Comparison of ENCODE assay signal across 10 cellular contexts in the genomic region with DNA sequence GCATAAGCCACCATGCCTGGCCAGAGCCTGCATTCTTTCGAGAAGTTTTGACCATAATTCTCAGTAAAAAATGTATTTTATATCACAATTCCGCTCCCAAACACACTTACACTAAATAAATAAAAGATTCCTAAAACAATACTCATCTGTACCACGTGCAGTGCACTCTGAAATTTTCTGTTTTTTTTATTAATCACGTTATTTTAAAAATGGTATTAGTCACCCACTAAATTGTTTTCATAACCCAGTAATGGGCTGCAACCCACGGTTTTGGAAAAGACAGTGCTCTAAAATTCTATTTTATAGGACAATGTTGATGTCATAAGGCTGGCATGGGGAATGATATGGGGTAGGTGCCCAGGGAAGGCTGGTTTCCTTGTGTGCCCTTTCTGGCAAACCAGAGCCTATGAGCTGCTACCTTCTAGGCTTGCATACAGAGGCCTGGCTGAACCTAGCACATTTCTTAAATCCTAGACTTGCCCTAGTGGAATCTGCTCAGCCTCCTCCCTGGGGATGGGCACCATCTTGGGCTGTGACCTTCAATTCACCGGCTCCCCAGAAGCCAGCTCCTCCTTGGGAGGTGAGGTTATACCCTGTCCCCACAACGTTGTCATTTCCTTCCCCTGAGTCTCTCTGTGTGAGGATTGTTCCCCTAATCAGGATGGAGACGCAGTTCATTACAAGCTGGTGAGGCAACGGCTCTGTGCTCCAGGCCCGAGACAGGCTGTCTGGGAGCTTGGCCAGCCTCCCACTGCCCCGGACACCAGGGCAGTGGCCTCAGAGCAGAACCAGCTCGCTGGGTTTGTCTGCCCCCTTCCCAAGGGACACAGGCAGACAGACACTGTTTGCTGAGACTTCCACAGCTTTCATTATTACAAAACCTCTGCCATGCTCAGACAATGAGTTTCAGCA.
DNase-seq lines count a peak whose midpoint lies in the region; ATAC-seq lines count a peak whose summit lies in the region.
"Had no signal": no experiment of that assay in that cellular context is flagged by ENCODE, and none has a peak within 500 bp of the region (broad histone marks: within the 10 kb centered on the region; RNA-seq: fewer than 3 reads in every experiment).

No MANE protein-coding gene starts in this region.

- no peak for ATAC-seq in GM21619 (IDR thresholded peaks at IDR 0.05; ENCODE audit: unreplicated experiment)
- ATAC-seq in stimulated activated naive CD8-positive, alpha-beta T cell treated with anti-CD3 and anti-CD28 coated beads, Interleukin-15, Interleukin-2, amounts not matched to agents 100 U/mL and 50 U/mL, for 24 hours = no peak
- ATAC-seq in HG02759 (IDR thresholded peaks at IDR 0.05; ENCODE audit: unreplicated experiment) = no peak

- DNase-seq in H4 (ENCODE audit: low spot score) (peak; percentile 55), brain pericyte (ENCODE audit: low read depth, low spot score) (peak; percentile 75), iris pigment epithelial cell (ENCODE audit: low read depth) (peak; percentile 84), smooth muscle cell of the brain vasculature (ENCODE audit: low read depth, low spot score) (peak; percentile 67), NCI-H1436 (lab: John Stamatoyannopoulos, UW) (no peak)
- DNase-seq in stimulated activated naive CD8-positive, alpha-beta T cell treated with anti-CD3 and anti-CD28 coated beads, Interleukin-15, Interleukin-2, amounts not matched to agents 100 U/mL and 50 U/mL, for 24 hours = no peak
- DNase-seq: activated naive CD8-positive, alpha-beta T cell treated with anti-CD3 and anti-CD28 coated beads for 36 hours; NCI-H1105 had no signal

Comparison
In these comparisons a context has a peak if more than half of its experiments do, and no peak if none do; other contexts are left out.
1. DNase-seq: peak in H4 (single experiment), brain pericyte (single experiment), iris pigment epithelial cell (single experiment) and smooth muscle cell of the brain vasculature (single experiment); none in stimulated activated naive CD8-positive, alpha-beta T cell treated with anti-CD3 and anti-CD28 coated beads, Interleukin-15, Interleukin-2, amounts not matched to agents 100 U/mL and 50 U/mL, for 24 hours (single experiment) and NCI-H1436 (single experiment).